Comparison of ENCODE assay signal across 1 cellular context in the genomic region with DNA sequence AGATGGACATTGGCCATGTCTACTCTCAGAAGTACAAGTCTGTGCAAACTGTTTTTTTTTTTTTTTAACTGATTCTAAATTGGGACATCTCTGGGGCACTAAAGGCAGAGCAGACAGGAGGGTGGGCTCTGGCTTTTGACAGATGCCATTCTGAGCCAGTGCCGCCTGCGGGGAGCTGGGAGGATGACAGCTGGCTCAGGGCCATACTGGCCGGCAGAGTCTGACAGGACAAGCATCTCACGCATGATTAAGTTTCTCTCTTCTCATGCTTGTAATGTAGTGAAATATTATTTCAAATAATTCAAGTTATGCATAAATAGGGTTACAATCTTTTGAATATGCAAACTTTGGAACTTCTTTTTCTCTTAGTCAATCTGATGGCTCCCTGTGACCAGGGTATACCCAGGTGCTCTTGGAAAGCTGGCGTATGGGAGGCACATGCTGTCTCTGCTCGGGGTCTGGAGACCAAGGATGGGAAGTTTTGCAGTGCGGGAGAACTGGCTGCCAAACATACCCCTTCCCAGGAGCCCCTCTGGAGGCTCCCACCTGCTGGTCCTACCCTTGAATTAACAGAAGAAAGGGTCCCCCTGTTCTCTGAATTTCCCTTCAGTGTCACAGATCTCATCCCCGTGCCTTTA.
TF ChIP-seq lines count a peak whose summit lies in the region.

No MANE protein-coding gene starts in this region.

TF ChIP-seq in WTC11, 78 proteins besides CTCF, POLR2A, EP300 and RAD21 (continued from another document):
- TF ChIP-seq, protein P1, sequence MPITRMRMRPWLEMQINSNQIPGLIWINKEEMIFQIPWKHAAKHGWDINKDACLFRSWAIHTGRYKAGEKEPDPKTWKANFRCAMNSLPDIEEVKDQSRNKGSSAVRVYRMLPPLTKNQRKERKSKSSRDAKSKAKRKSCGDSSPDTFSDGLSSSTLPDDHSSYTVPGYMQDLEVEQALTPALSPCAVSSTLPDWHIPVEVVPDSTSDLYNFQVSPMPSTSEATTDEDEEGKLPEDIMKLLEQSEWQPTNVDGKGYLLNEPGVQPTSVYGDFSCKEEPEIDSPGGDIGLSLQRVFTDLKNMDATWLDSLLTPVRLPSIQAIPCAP (CRISPR knock-in tag; IDR thresholded peaks at IDR 0.05), result no peak
- TF ChIP-seq TCF7 (CRISPR knock-in tag; IDR thresholded peaks at IDR 0.05; ENCODE audit: low read depth) (no peak), ATF6 (CRISPR knock-in tag; IDR thresholded peaks at IDR 0.05) (no peak), NFE2L1 (CRISPR knock-in tag; IDR thresholded peaks at IDR 0.05) (no peak), ZBTB21 (CRISPR knock-in tag; IDR thresholded peaks at IDR 0.05; ENCODE audit: borderline replicate concordance) (no peak)
